ENCODE assay signal across 8 cellular contexts in genomic region chr15:26864664-26865191, GRCh38. TPM values are rescaled to one million over a fixed set of nuclear protein-coding genes. Genes with fewer than 3 reads are reported as not detected.
DNase-seq lines count a peak whose midpoint lies in the region; ATAC-seq and TF ChIP-seq lines count a peak whose summit lies in the region.

No MANE protein-coding gene starts in this region.

- H3K4me3 Mint-ChIP-seq in CD14-positive monocyte: no peak overlapping the region

- intact Hi-C loops in stomach (cut with DNase I; ENCODE audit: low total_unique reads) (no loop called here), CD14-positive monocyte (cut with micrococcal nuclease) (no loop called here)

- H3K9me3 ChIP-seq in stomach: no peaks in the 10 kb centered on the region

- H3K4me3 ChIP-seq in stomach: no peak overlapping the region

- WGBS in stomach, 5 donors: 6 to 10% (median 6%) methylated on average over 8 of the region's 8 CpGs

- no peak for TF ChIP-seq EP300 in stomach (IDR thresholded peaks at IDR 0.05)

- peak; percentile 60 for DNase-seq in Daoy (ENCODE audit: low read depth)
- DNase-seq in MV-4-11 (lab: John Stamatoyannopoulos, UW): peak; percentile 74
- peak; percentile 48 for DNase-seq in SW480 (ENCODE audit: low spot score)
- DNase-seq in hepatic stellate cell (ENCODE audit: low spot score): peak; percentile 58
- DNase-seq in stomach: peak; percentile 31
- DNase-seq in CD14-positive monocyte (ENCODE audit: low spot score): no peak

- H3K27me3 ChIP-seq in stomach: peaks cover 4 to 41% (median 27%) of the 10 kb centered on the region in 3 donors

- peaks cover 0 to 28% (median 10%) of the 10 kb centered on the region in 4 donors for H3K4me1 ChIP-seq in stomach

- H3K9me3 Mint-ChIP-seq in CD14-positive monocyte: peaks cover 0 to 3% (median 0%) of the 10 kb centered on the region in 7 donors

- peaks cover 24 to 36% (median 27%) of the 10 kb centered on the region in 3 donors for H3K27me3 Mint-ChIP-seq in CD14-positive monocyte (ENCODE audit: low read depth in 3 of 3)

- peak in 5 of 7 experiments; percentile 22 to 64 (median 39) for TF ChIP-seq CTCF in stomach (IDR thresholded peaks at IDR 0.05)
- no peak for TF ChIP-seq CTCF in CD14-positive monocyte (IDR thresholded peaks at IDR 0.05)

- no peaks in the 10 kb centered on the region for H3K36me3 ChIP-seq in stomach

- no peak for ATAC-seq in HG03469 (IDR thresholded peaks at IDR 0.05; ENCODE audit: unreplicated experiment)
- no peak for ATAC-seq in HG02981 (IDR thresholded peaks at IDR 0.05; ENCODE audit: unreplicated experiment)

- H3K27ac ChIP-seq in stomach: no peak overlapping the region

- no peak for TF ChIP-seq POLR2A in stomach (IDR thresholded peaks at IDR 0.05)

- H3K36me3 Mint-ChIP-seq in CD14-positive monocyte: no peaks in the 10 kb centered on the region

- H3K4me1 Mint-ChIP-seq in CD14-positive monocyte: no peaks in the 10 kb centered on the region

- no peak overlapping the region for H3K27ac Mint-ChIP-seq in CD14-positive monocyte

RNA-seq across cellular contexts. Expression of gene GABRA5, which starts 2.1 kb away (rescaled TPM):
- 0.97 and 5.9 TPM in 2 replicates for total RNA-seq in Daoy (2014; rRNA removed; shearing (Covaris generic))
- 1 to 10 TPM in 1 of 5 donors, not detected in 4; 2.2 TPM for total RNA-seq in stomach
- polyA plus RNA-seq in stomach (under 1 TPM in 1 of 3 donors, not detected in 2; 0.75 TPM), CD14-positive monocyte (not detected)
